In the genomic region with DNA sequence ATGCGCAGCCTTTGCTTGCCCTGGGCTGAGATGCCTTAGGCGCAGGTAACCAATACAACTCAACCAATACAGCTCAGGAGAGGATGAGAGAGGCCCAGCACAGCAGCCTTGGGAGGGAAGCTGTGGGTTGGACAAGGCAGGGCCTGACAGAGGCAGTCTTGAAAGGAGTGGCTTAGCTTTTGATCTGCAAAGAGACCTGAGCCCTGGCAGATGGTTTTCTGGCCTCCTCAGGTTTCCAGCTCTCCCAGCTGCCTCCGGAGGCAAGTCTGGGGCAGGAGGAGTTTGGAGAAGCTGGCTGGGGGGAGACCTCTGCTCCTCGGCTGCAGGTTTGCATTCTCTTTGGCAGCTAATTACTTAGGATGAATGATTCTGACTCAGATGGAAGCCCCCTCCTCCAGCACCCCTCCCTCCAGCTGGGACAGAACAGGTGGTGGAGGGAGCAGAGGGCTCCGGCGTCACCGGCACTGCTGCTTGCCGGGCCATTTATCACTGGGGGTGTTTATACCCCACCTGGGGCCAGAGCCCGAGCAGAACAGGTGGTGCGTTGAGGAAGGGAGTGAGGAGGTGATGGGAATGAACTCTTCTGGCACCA, we compare ENCODE assay signal across 19 cellular contexts. TPM values are rescaled to one million over a fixed set of nuclear protein-coding genes. Genes with fewer than 3 reads are reported as not detected.
DNase-seq lines count a peak whose midpoint lies in the region; TF ChIP-seq lines count a peak whose summit lies in the region.
"Had no signal": no experiment of that assay in that cellular context is flagged by ENCODE, and none has a peak within 500 bp of the region (broad histone marks: within the 10 kb centered on the region; RNA-seq: fewer than 3 reads in every experiment).

No MANE protein-coding gene starts in this region.

- H3K4ac ChIP-seq in mesendoderm (ENCODE audit: low read depth, low read length) = no peak overlapping the region

- H3K79me2 ChIP-seq in mesendoderm (ENCODE audit: control insufficient read depth, insufficient read depth, low read length) = no peaks in the 10 kb centered on the region
- no peaks in the 10 kb centered on the region for H3K79me2 ChIP-seq in smooth muscle cell (ENCODE audit: low read depth)

- H3K27ac ChIP-seq in mesendoderm (ENCODE audit: low read depth, low read length) (no peak overlapping the region), adrenal gland (no peak overlapping the region), smooth muscle cell (ENCODE audit: low read depth) (no peak overlapping the region)
- H3K27ac ChIP-seq: 22Rv1, breast epithelium, upper lobe of left lung had no signal

- H3K36me3 ChIP-seq in mesendoderm (ENCODE audit: control insufficient read depth, insufficient read depth, low read length) = no peaks in the 10 kb centered on the region
- H3K36me3 ChIP-seq in adrenal gland (replicated peaks in 1 of 2) = no peaks in the 10 kb centered on the region
- no peaks in the 10 kb centered on the region for H3K36me3 ChIP-seq in smooth muscle cell (ENCODE audit: low read depth)
- H3K36me3 ChIP-seq: breast epithelium, HAP-1, upper lobe of left lung had no signal

- H2AK5ac ChIP-seq in mesendoderm (ENCODE audit: low read length) = no peak overlapping the region

- H4K5ac ChIP-seq in mesendoderm (ENCODE audit: low read length) = no peak overlapping the region

- H3K4me3 ChIP-seq in mesendoderm (ENCODE audit: low read length) (no peak overlapping the region), adrenal gland (no peak overlapping the region), smooth muscle cell (no peak overlapping the region)
- H3K4me3 ChIP-seq: breast epithelium, HAP-1, upper lobe of left lung had no signal

- DNase-seq in DMS53 (lab: John Stamatoyannopoulos, UW) (peak; percentile 34), DMS53 treated with DMSO at 0.1 percent for 48 hours (lab: John Stamatoyannopoulos, UW; ENCODE audit: unreplicated experiment) (no peak), NCI-H2107 (lab: John Stamatoyannopoulos, UW) (peak; percentile 35), NCI-H82 treated with DMSO at 0.1 percent for 48 hours (lab: John Stamatoyannopoulos, UW; ENCODE audit: unreplicated experiment) (peak; percentile 89), mesendoderm (peak; percentile 51), adrenal gland (no peak), mucosa of gallbladder (ENCODE audit: low spot score) (no peak), smooth muscle cell (lab: John Stamatoyannopoulos, UW; ENCODE audit: unreplicated experiment) (no peak)
- DNase-seq: activated CD4-positive, alpha-beta T cell treated with anti-CD3 and anti-CD28 coated beads for 4 hours; activated naive CD4-positive, alpha-beta T cell treated with anti-CD3 and anti-CD28 coated beads, Interleukin-2, amount 10 ng/mL, durations not matched to agents 7 days and 5 days; C1 segment of cervical spinal cord; hippocampal formation; left colon; NK-92 treated with Interleukin-12 subunit alpha and Interleukin-12 subunit beta, amount 100 ng/mL, for 24 hours; small intestine; upper lobe of left lung had no signal

- H3K9me3 ChIP-seq in adrenal gland (replicated peaks in 1 of 3) = no peaks in the 10 kb centered on the region
- no peaks in the 10 kb centered on the region for H3K9me3 ChIP-seq in smooth muscle cell (replicated peaks; ENCODE audit: low read depth)
- H3K9me3 ChIP-seq: breast epithelium, HAP-1, upper lobe of left lung had no signal

- H4K20me1 ChIP-seq in smooth muscle cell (ENCODE audit: low read depth) = no peaks in the 10 kb centered on the region

- no peak overlapping the region for H2BK120ac ChIP-seq in mesendoderm (ENCODE audit: low read depth, low read length)

- H3K23ac ChIP-seq in mesendoderm (ENCODE audit: low read length) = no peak overlapping the region

- TF ChIP-seq CTCF in adrenal gland (IDR thresholded peaks at IDR 0.05) = no peak
- no peak for TF ChIP-seq CTCF in smooth muscle cell (IDR thresholded peaks at IDR 0.05; ENCODE audit: borderline replicate concordance, insufficient read depth, poor library complexity, severe bottlenecking)

- H2BK15ac ChIP-seq in mesendoderm (replicated peaks; ENCODE audit: low read depth) = no peak overlapping the region

- H3K79me1 ChIP-seq in mesendoderm (ENCODE audit: low read length) = no peaks in the 10 kb centered on the region

- intact Hi-C loops in adrenal gland (cut with DNase I) = no loop called here

- no peak overlapping the region for H3K56ac ChIP-seq in mesendoderm (ENCODE audit: low read length)

- no peak overlapping the region for H2BK5ac ChIP-seq in mesendoderm (ENCODE audit: low read length)

- H3K4me2 ChIP-seq in mesendoderm (ENCODE audit: low read length) (no peak overlapping the region), smooth muscle cell (no peak overlapping the region)

- no peak overlapping the region for H2AFZ ChIP-seq in smooth muscle cell (ENCODE audit: low read depth)

- H3K9ac ChIP-seq in mesendoderm (ENCODE audit: low read length) (no peak overlapping the region), smooth muscle cell (ENCODE audit: low read depth) (no peak overlapping the region)

- H3K4me1 ChIP-seq in mesendoderm (ENCODE audit: control insufficient read depth, low read depth, low read length) (no peaks in the 10 kb centered on the region), adrenal gland (replicated peaks in 1 of 2) (no peaks in the 10 kb centered on the region), smooth muscle cell (ENCODE audit: low read depth) (peaks cover 11% of the 10 kb centered on the region)
- H3K4me1 ChIP-seq: HAP-1 had no signal

- H3F3A ChIP-seq in smooth muscle cell (ENCODE audit: low read depth) = no peaks in the 10 kb centered on the region

- TF ChIP-seq POLR2A in adrenal gland (IDR thresholded peaks at IDR 0.05) = no peak

- no peak overlapping the region for H3K18ac ChIP-seq in mesendoderm (ENCODE audit: low read length)

- no CpG with 5 or more reads among the region's 10 CpGs for WGBS in mesendoderm (ENCODE audit: extremely low coverage, insufficient coverage, low lambda C conversion rate)
- 39 to 53% (median 50%) methylated on average over 6 to 10 of the region's 10 CpGs for WGBS in adrenal gland, 4 donors
- WGBS in smooth muscle cell (ENCODE audit: low lambda C conversion rate) = 55% methylated on average over 10 of the region's 10 CpGs

- no peak overlapping the region for H4K8ac ChIP-seq in mesendoderm (ENCODE audit: low read depth, low read length)

- no peaks in the 10 kb centered on the region for H3K27me3 ChIP-seq in mesendoderm (ENCODE audit: insufficient read depth, low read length, poor library complexity)
- peaks cover 11% of the 10 kb centered on the region for H3K27me3 ChIP-seq in adrenal gland
- peaks cover 36% of the 10 kb centered on the region for H3K27me3 ChIP-seq in smooth muscle cell (ENCODE audit: low read depth)
- H3K27me3 ChIP-seq: upper lobe of left lung had no signal

RNA-seq across cellular contexts. Expression of a gene that starts 50.7 kb away (rescaled TPM):
- 26.2 TPM for polyA plus RNA-seq in mesendoderm (2013, experiment 1 of 2)
- polyA plus RNA-seq in mesendoderm (2013, experiment 2 of 2) = 27.6 TPM
- total RNA-seq in adrenal gland = 100 to 1,000 TPM in 1 of 8 donors, 10 to 100 TPM in 7; 25.8 to 106 (median 59.5) TPM
- polyA plus RNA-seq in adrenal gland = 10 to 100 TPM; 35.1 to 52.0 (median 43.8) TPM
- total RNA-seq in mucosa of gallbladder = 47.6 TPM
- 31.0 and 35.9 TPM in 2 replicates for total RNA-seq in smooth muscle cell
- polyA plus RNA-seq in smooth muscle cell = 29.7 and 34.4 TPM in 2 replicates

Comparison
In these comparisons a context has a peak if more than half of its experiments do, and no peak if none do; other contexts are left out.
1. DNase-seq: peak in DMS53 (single experiment), NCI-H2107 (single experiment), NCI-H82 treated with DMSO at 0.1 percent for 48 hours (single experiment) and mesendoderm (single experiment); none in DMS53 treated with DMSO at 0.1 percent for 48 hours (single experiment), adrenal gland (0 of 7), mucosa of gallbladder (single experiment) and smooth muscle cell (single experiment).